Comparison of ENCODE assay signal across 1 cellular context in the genomic region with DNA sequence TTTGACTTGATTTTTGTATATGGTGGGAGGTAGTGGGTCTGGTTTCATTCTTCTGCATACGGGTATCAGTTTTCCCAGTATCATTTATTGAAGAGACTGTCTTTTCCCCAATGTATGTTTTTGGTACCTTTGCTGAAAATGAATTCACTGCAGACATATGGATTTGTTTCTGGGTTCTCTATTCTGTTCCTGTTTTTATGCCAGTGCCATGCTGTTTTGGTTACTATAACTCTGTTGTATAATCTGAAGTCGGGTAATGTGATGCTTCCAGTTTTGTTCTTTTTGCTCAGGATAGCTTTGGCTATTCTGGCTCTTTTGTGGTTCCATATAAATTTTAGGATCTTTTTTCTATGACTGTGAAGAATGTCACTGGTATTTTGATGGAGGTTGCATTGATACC.
TF ChIP-seq lines count a peak whose summit lies in the region.

No MANE protein-coding gene starts in this region.

TF ChIP-seq in endothelial cell of umbilical vein, 7 proteins besides CTCF, POLR2A, EP300 and RAD21:
- TF ChIP-seq GATA2 (IDR thresholded peaks at IDR 0.05; ENCODE audit: insufficient read depth, insufficient read length, low read depth, low read length), result no peak
- TF ChIP-seq, protein P1, sequence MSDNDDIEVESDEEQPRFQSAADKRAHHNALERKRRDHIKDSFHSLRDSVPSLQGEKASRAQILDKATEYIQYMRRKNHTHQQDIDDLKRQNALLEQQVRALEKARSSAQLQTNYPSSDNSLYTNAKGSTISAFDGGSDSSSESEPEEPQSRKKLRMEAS (IDR thresholded peaks at IDR 0.05; ENCODE audit: insufficient read depth, insufficient read length), result no peak
- no peak for TF ChIP-seq JUN (IDR thresholded peaks at IDR 0.05; ENCODE audit: borderline replicate concordance, insufficient read depth, insufficient read length, low read depth)
- TF ChIP-seq EZH2 (IDR thresholded peaks at IDR 0.05; ENCODE audit: borderline replicate concordance, low read depth, low read length, severe bottlenecking), result no peak
- TF ChIP-seq FOS (IDR thresholded peaks at IDR 0.05; ENCODE audit: borderline replicate concordance, insufficient read depth, low read length), result no peak
- no peak for TF ChIP-seq MYC (IDR thresholded peaks at IDR 0.05; ENCODE audit: low read depth, low read length)
- TF ChIP-seq POLR2AphosphoS5 (IDR thresholded peaks at IDR 0.05; ENCODE audit: insufficient read depth, low read depth, low read length), result no peak
